ENCODE assay signal across 20 cellular contexts in genomic region chr22:19223110-19223509, GRCh38.
"Had no signal": no experiment of that assay in that cellular context is flagged by ENCODE, and none has a peak within 500 bp of the region (broad histone marks: within the 10 kb centered on the region; RNA-seq: fewer than 3 reads in every experiment).

No MANE protein-coding gene starts in this region.

- H3K27ac Mint-ChIP-seq: T-cell had no signal

- H3K9me3 Mint-ChIP-seq: T-cell had no signal

- FAIRE-seq: RCC 7860 had no signal

- ATAC-seq: T-cell had no signal

- H3K4me2 ChIP-seq: KMS-11 had no signal

- H3K27me3 ChIP-seq: SJSA1 had no signal

- H3K4me3 Mint-ChIP-seq: T-cell had no signal

- H3K36me3 Mint-ChIP-seq: T-cell had no signal

- H3K27me3 Mint-ChIP-seq: T-cell had no signal

- DNase-seq: Kasumi-1, MV-4-11, NCI-H1048, NCI-H1105, NCI-H1436 treated with DMSO at 0.1 percent for 48 hours, NCI-H1694, NCI-H187 treated with DMSO at 0.1 percent for 48 hours, NCI-H2029 treated with DMSO at 0.1 percent for 48 hours, NCI-H2227 treated with DMSO at 0.1 percent for 48 hours, NCI-H524 treated with DMSO at 0.1 percent for 48 hours, NCI-H69, NCI-H774, Right ventricle myocardium superior, RPMI8226, SIG-M5, T-cell had no signal

- H3K4me3 ChIP-seq: SJSA1, SK-N-MC had no signal

- H3K9me3 ChIP-seq: SJSA1 had no signal

- H3K9ac ChIP-seq: KMS-11 had no signal

- H3K4me1 ChIP-seq: SJSA1 had no signal

- H3K27ac ChIP-seq: KMS-11, SJSA1, SK-N-MC had no signal
